ENCODE assay signal across 8 cellular contexts in genomic region chr4:147831452-147832192, GRCh38.
A peak's percentile ranks its signal among the peaks of the same experiment; 100 is the strongest.
DNase-seq lines count a peak whose midpoint lies in the region; ATAC-seq and TF ChIP-seq lines count a peak whose summit lies in the region.

No MANE protein-coding gene starts in this region.

- no peak overlapping the region for H3K9ac ChIP-seq in trophoblast cell (ENCODE audit: low read length)

- H3K79me1 ChIP-seq in trophoblast cell (ENCODE audit: low read length): peaks cover 9% of the 10 kb centered on the region

- H4K91ac ChIP-seq in trophoblast cell (ENCODE audit: low read depth, low read length): no peak overlapping the region

- H3K4me1 ChIP-seq in Caco-2: peaks cover 11% of the 10 kb centered on the region; the same call in 1 of the 2 replicates
- H3K4me1 ChIP-seq in Peyer's patch: peaks cover 0 to 14% (median 3%) of the 10 kb centered on the region in 4 donors
- H3K4me1 ChIP-seq in trophoblast cell (ENCODE audit: control insufficient read depth in 1 of 2, insufficient read depth in 2 of 2, low read length in 2 of 2): peaks cover 10 to 13% of the 10 kb centered on the region in 2 experiments

- peak overlapping the region; percentile 26 for H2BK5ac ChIP-seq in trophoblast cell (ENCODE audit: low read depth, low read length, poor library complexity)

- intact Hi-C loops in Caco-2 (cut with micrococcal nuclease; ENCODE audit: unreplicated experiment): no loop called here

- ATAC-seq in activated T-cell treated with anti-CD3 and anti-CD28 coated beads, Interleukin-2, amount 50 U/mL, for 4 hours: no peak
- ATAC-seq in GM21526 (IDR thresholded peaks at IDR 0.05; ENCODE audit: low FRiP score, unreplicated experiment): no peak

- H3K79me2 ChIP-seq in trophoblast cell (ENCODE audit: control insufficient read depth, insufficient read depth, low read length, poor library complexity): peaks cover 2% of the 10 kb centered on the region

- DNase-seq in Caco-2 (no peak), Peyer's patch (peak in 1 of 3 donors; percentile 56), fibroblast of the aortic adventitia (ENCODE audit: low read depth) (peak; percentile 82), trophoblast cell (peak; percentile 68 to 88)
- DNase-seq in stimulated activated CD8-positive, alpha-beta memory T cell treated with anti-CD3 and anti-CD28 coated beads, Interleukin-4, amount 100 ng/mL, for 48 hours: no peak
- DNase-seq in stimulated activated CD4-positive, alpha-beta T cell treated with anti-CD3 and anti-CD28 coated beads, Interleukin-4, amount 100 ng/mL, for 4 hours: no peak
- no peak for DNase-seq in activated T-cell treated with anti-CD3 and anti-CD28 coated beads, Interleukin-2, amount 50 U/mL, for 4 hours

- H3K14ac ChIP-seq in trophoblast cell (ENCODE audit: low read length): no peak overlapping the region

- no peak overlapping the region for H4K12ac ChIP-seq in trophoblast cell (ENCODE audit: low read depth, low read length)

- no peak overlapping the region for H3K23ac ChIP-seq in trophoblast cell (ENCODE audit: low read length)

- H4K8ac ChIP-seq in trophoblast cell (ENCODE audit: low read depth, low read length): no peak overlapping the region

- TF ChIP-seq CTCF in Caco-2 (IDR thresholded peaks at IDR 0.05; ENCODE audit: insufficient read depth in 1 of 2, low read depth in 1 of 2, low read length in 1 of 2, severe bottlenecking in 1 of 2, unreplicated experiment in 1 of 2) (no peak), Peyer's patch (IDR thresholded peaks at IDR 0.05) (no peak), fibroblast of the aortic adventitia (IDR thresholded peaks at IDR 0.05; ENCODE audit: insufficient read depth, low read length) (no peak)

- H3K27ac ChIP-seq in Peyer's patch: peak overlapping the region; percentile 31 to 83 (median 58)
- peak overlapping the region; percentile 92 for H3K27ac ChIP-seq in trophoblast cell (ENCODE audit: low read depth, low read length)

- H3K4me2 ChIP-seq in trophoblast cell (ENCODE audit: low read length): peak overlapping the region; percentile 13

- H3K4me1 Mint-ChIP-seq in Caco-2 (ENCODE audit: low read depth, unreplicated experiment): peaks cover 19% of the 10 kb centered on the region
- peaks cover 8% of the 10 kb centered on the region for H3K4me1 Mint-ChIP-seq in activated T-cell treated with anti-CD3 and anti-CD28 coated beads, Interleukin-2, amount 50 U/mL, for 4 hours (ENCODE audit: low read depth)

- H2AFZ ChIP-seq in trophoblast cell (ENCODE audit: insufficient read depth, low read length, poor library complexity): no peak overlapping the region

- no peak overlapping the region for H3K4me3 Mint-ChIP-seq in Caco-2 (ENCODE audit: unreplicated experiment)
- no peak overlapping the region for H3K4me3 Mint-ChIP-seq in activated T-cell treated with anti-CD3 and anti-CD28 coated beads, Interleukin-2, amount 50 U/mL, for 4 hours

- no peaks in the 10 kb centered on the region for H3K27me3 Mint-ChIP-seq in Caco-2 (ENCODE audit: insufficient read depth, unreplicated experiment)
- no peaks in the 10 kb centered on the region for H3K27me3 Mint-ChIP-seq in activated T-cell treated with anti-CD3 and anti-CD28 coated beads, Interleukin-2, amount 50 U/mL, for 4 hours (ENCODE audit: low read depth)

- H3K9me3 ChIP-seq in Caco-2 (no peaks in the 10 kb centered on the region), Peyer's patch (no peaks in the 10 kb centered on the region), trophoblast cell (ENCODE audit: insufficient read depth, low read depth, low read length) (no peaks in the 10 kb centered on the region)

- peak overlapping the region; percentile 49 for H3K27ac Mint-ChIP-seq in Caco-2 (ENCODE audit: unreplicated experiment)

- peak overlapping the region; percentile 47 for H3K4ac ChIP-seq in trophoblast cell (ENCODE audit: low read depth, low read length)

- no peak overlapping the region for H2AK5ac ChIP-seq in trophoblast cell (ENCODE audit: low read length)

- H3K36me3 ChIP-seq in Caco-2 (ENCODE audit: control insufficient read depth, insufficient read depth, low read length) (no peaks in the 10 kb centered on the region), Peyer's patch (no peaks in the 10 kb centered on the region), trophoblast cell (ENCODE audit: control insufficient read depth in 1 of 2, insufficient read depth in 2 of 2, low read length in 2 of 2) (peaks cover 0 to 2% of the 10 kb centered on the region in 2 experiments)

- peaks cover 6% of the 10 kb centered on the region for H3K36me3 Mint-ChIP-seq in Caco-2 (ENCODE audit: insufficient read depth, unreplicated experiment)
- H3K36me3 Mint-ChIP-seq in activated T-cell treated with anti-CD3 and anti-CD28 coated beads, Interleukin-2, amount 50 U/mL, for 4 hours (ENCODE audit: insufficient read depth): no peaks in the 10 kb centered on the region

- H3K4me3 ChIP-seq in Caco-2 (ENCODE audit: low read depth, low read length): no peak overlapping the region
- H3K4me3 ChIP-seq in Peyer's patch: no peak overlapping the region
- H3K4me3 ChIP-seq in fibroblast of the aortic adventitia (ENCODE audit: low read depth, low read length): no peak overlapping the region
- no peak overlapping the region for H3K4me3 ChIP-seq in trophoblast cell (ENCODE audit: low read depth, low read length)

- POLR2A ChIA-PET in Caco-2 (lab: Charles Lee): no interaction called here

- no TSS peak for BruUV-seq in Caco-2 (replicated peaks; lab: Mats Ljungman, UMichigan)

- H2BK12ac ChIP-seq in trophoblast cell (ENCODE audit: low read length): no peak overlapping the region

- no peaks in the 10 kb centered on the region for H3K9me3 Mint-ChIP-seq in Caco-2 (ENCODE audit: unreplicated experiment)
- H3K9me3 Mint-ChIP-seq in activated T-cell treated with anti-CD3 and anti-CD28 coated beads, Interleukin-2, amount 50 U/mL, for 4 hours: no peaks in the 10 kb centered on the region

- CTCF ChIA-PET in Caco-2 (lab: Charles Lee): interaction anchor here (1.9 kb wide), 1 partner anchor 35 kb away, joined by 11 read pairs; no protein-coding TSS in a partner anchor

- no CpG with 5 or more reads among the region's 6 CpGs for WGBS in trophoblast cell (ENCODE audit: extremely low coverage, insufficient coverage, insufficient read length)

- H2BK120ac ChIP-seq in trophoblast cell (ENCODE audit: insufficient read depth, low read length, poor library complexity): peak overlapping the region; percentile 57

- TF ChIP-seq POLR2A in Peyer's patch (IDR thresholded peaks at IDR 0.05): no peak

- no peak overlapping the region for H3K18ac ChIP-seq in trophoblast cell (ENCODE audit: low read length)

- no peaks in the 10 kb centered on the region for H3K27me3 ChIP-seq in Caco-2 (replicated peaks; ENCODE audit: control insufficient read depth, insufficient read depth, low read length)
- no peaks in the 10 kb centered on the region for H3K27me3 ChIP-seq in Peyer's patch
- no peaks in the 10 kb centered on the region for H3K27me3 ChIP-seq in trophoblast cell (ENCODE audit: insufficient read depth, low read length)

Comparison
In these comparisons a context has a peak if more than half of its experiments do, and no peak if none do; other contexts are left out.
1. DNase-seq: peak in fibroblast of the aortic adventitia (single experiment) and trophoblast cell (2 of 2); none in Caco-2 (0 of 2), stimulated activated CD8-positive, alpha-beta memory T cell treated with anti-CD3 and anti-CD28 coated beads, Interleukin-4, amount 100 ng/mL, for 48 hours (single experiment), stimulated activated CD4-positive, alpha-beta T cell treated with anti-CD3 and anti-CD28 coated beads, Interleukin-4, amount 100 ng/mL, for 4 hours (0 of 2) and activated T-cell treated with anti-CD3 and anti-CD28 coated beads, Interleukin-2, amount 50 U/mL, for 4 hours (single experiment).